8 cellular contexts compared by ENCODE assay signal in genomic region chr4:76305971-76306881, GRCh38. TPM values are rescaled to one million over a fixed set of nuclear protein-coding genes. Genes with fewer than 3 reads are reported as not detected.
DNase-seq lines count a peak whose midpoint lies in the region; ATAC-seq and TF ChIP-seq lines count a peak whose summit lies in the region.

TSS of gene STBD1 (plus strand) at chr4:76306733. CDS start at chr4:76306770, 37 bp downstream.

- H3K14ac ChIP-seq in mesenchymal stem cell (ENCODE audit: low read length in 2 of 2): peak within 1 kb of the TSS in 1 of 2 experiments; percentile 94

- no peak for TF ChIP-seq POLR2A in stomach (IDR thresholded peaks at IDR 0.05)

- DNase-seq in A172 (ENCODE audit: low spot score) (peak; percentile 34), GM10266 (ENCODE audit: extremely low spot score) (peak; percentile 38), NCI-H146 treated with DMSO at 0.1 percent for 48 hours (lab: John Stamatoyannopoulos, UW; ENCODE audit: unreplicated experiment) (peak; percentile 79), epithelial cell of esophagus (ENCODE audit: low read depth) (peak; percentile 62), mesenchymal stem cell (peak; percentile 78), stomach (peak; percentile 77)
- peak; percentile 40 to 48 for DNase-seq in activated CD4-positive, alpha-beta T cell treated with anti-CD3 and anti-CD28 coated beads, Interleukin-2, amount 50 U/mL, for 48 hours

- H3K4me2 ChIP-seq in mesenchymal stem cell (ENCODE audit: low read length, poor library complexity, severe bottlenecking): peak within 1 kb of the TSS; percentile 97

- H2AFZ ChIP-seq in mesenchymal stem cell (ENCODE audit: low read depth, low read length): peak within 1 kb of the TSS; percentile 94

- peak within 1 kb of the TSS; percentile 29 for H2BK120ac ChIP-seq in mesenchymal stem cell (ENCODE audit: low read depth, low read length)

- H3K4me1 ChIP-seq in mesenchymal stem cell (ENCODE audit: control insufficient read depth, insufficient read depth, low read depth, low read length) (peaks cover 8% of the 10 kb centered on the region), stomach (peaks cover 24 to 67% (median 34%) of the 10 kb centered on the region in 4 donors)

- H3K79me1 ChIP-seq in mesenchymal stem cell (replicated peaks; ENCODE audit: low read length, poor library complexity, severe bottlenecking): peaks cover 17% of the 10 kb centered on the region

- no peak within 1 kb of the TSS for H3K23ac ChIP-seq in mesenchymal stem cell (ENCODE audit: low read length in 2 of 2)

- H3K27ac ChIP-seq in mesenchymal stem cell (ENCODE audit: low read length, poor library complexity, severe bottlenecking) (peak within 1 kb of the TSS; percentile 25), stomach (peak within 1 kb of the TSS; percentile 85 to 92 (median 89))

- peak within 1 kb of the TSS; percentile 46 to 90 for H3K18ac ChIP-seq in mesenchymal stem cell (ENCODE audit: low read depth in 1 of 2, low read length in 2 of 2)

- peak within 1 kb of the TSS; percentile 4 for H2BK5ac ChIP-seq in mesenchymal stem cell (ENCODE audit: low read depth, low read length, poor library complexity, severe bottlenecking)

- no peak within 1 kb of the TSS for H2BK15ac ChIP-seq in mesenchymal stem cell (ENCODE audit: low read depth, poor library complexity, severe bottlenecking)

- intact Hi-C loops in stomach (cut with DNase I; ENCODE audit: low total_unique reads): loop anchor here (10.0 kb wide), 1 partner anchor 131 kb away; no protein-coding TSS in a partner anchor

- TF ChIP-seq EP300 in stomach (IDR thresholded peaks at IDR 0.05): no peak

- H4K91ac ChIP-seq in mesenchymal stem cell (ENCODE audit: low read length): peak within 1 kb of the TSS; percentile 92

- H2AK5ac ChIP-seq in mesenchymal stem cell (ENCODE audit: low read length, severe bottlenecking): no peak within 1 kb of the TSS

- 2% methylated on average over 68 of the region's 85 CpGs for WGBS in mesenchymal stem cell
- 0 to 2% (median 1%) methylated on average over 45 to 85 of the region's 85 CpGs for WGBS in stomach, 5 donors

- peak within 1 kb of the TSS; percentile 89 for H3K9ac ChIP-seq in mesenchymal stem cell (ENCODE audit: low read length)

- H4K8ac ChIP-seq in mesenchymal stem cell (ENCODE audit: low read length): peak within 1 kb of the TSS; percentile 92

- H3K27me3 ChIP-seq in mesenchymal stem cell (ENCODE audit: control insufficient read depth in 1 of 2, insufficient read depth in 1 of 2, low read length in 2 of 2) (no peaks in the 10 kb centered on the region), stomach (no peaks in the 10 kb centered on the region)

- ATAC-seq in GM21515 (IDR thresholded peaks at IDR 0.05; ENCODE audit: unreplicated experiment): no peak

- peak within 1 kb of the TSS; percentile 62 to 88 for H3K4ac ChIP-seq in mesenchymal stem cell (ENCODE audit: low read depth in 1 of 2, low read length in 2 of 2)

- H3K9me3 ChIP-seq in mesenchymal stem cell (ENCODE audit: control insufficient read depth, low read length) (no peaks in the 10 kb centered on the region), stomach (no peaks in the 10 kb centered on the region)

- H3K4me3 ChIP-seq in epithelial cell of esophagus (ENCODE audit: low read length) (peak within 1 kb of the TSS; percentile 78), mesenchymal stem cell (ENCODE audit: insufficient read depth in 1 of 2, low read depth in 1 of 2, low read length in 2 of 2) (peak within 1 kb of the TSS; percentile 66 to 93), stomach (peak within 1 kb of the TSS; percentile 73 to 89 (median 82))

- no peak for TF ChIP-seq CTCF in GM10266 (IDR thresholded peaks at IDR 0.05; ENCODE audit: control insufficient read depth, insufficient read depth, low read depth, missing control alignments)
- TF ChIP-seq CTCF in epithelial cell of esophagus (IDR thresholded peaks at IDR 0.05; ENCODE audit: insufficient read depth, low read depth, low read length, missing control alignments): no peak
- TF ChIP-seq CTCF in stomach (IDR thresholded peaks at IDR 0.05): no peak

- H2BK12ac ChIP-seq in mesenchymal stem cell (ENCODE audit: low read length in 2 of 2): peak within 1 kb of the TSS; percentile 25 to 79

- H3K36me3 ChIP-seq in mesenchymal stem cell (ENCODE audit: control insufficient read depth in 1 of 2, insufficient read depth in 2 of 2, low read depth in 1 of 2, low read length in 2 of 2) (peaks cover 5 to 19% of the 10 kb centered on the region in 2 experiments), stomach (peaks cover 0 to 18% (median 16%) of the 10 kb centered on the region in 4 donors)

RNA-seq across cellular contexts. Expression of gene STBD1, which starts in this region (rescaled TPM):
- total RNA-seq in A172 (2014; rRNA removed; shearing (Covaris generic)): 2.8 and 4.6 TPM in 2 replicates
- polyA plus RNA-seq in mesenchymal stem cell (2013, experiment 1 of 2): 3.6 TPM
- 3.3 TPM for polyA plus RNA-seq in mesenchymal stem cell (2013, experiment 2 of 2)
- total RNA-seq in stomach: 10 to 100 TPM in 1 of 5 donors, 1 to 10 TPM in 2, under 1 TPM in 1, not detected in 1; 0.89 to 29.3 (median 7.3) TPM
- 1 to 10 TPM; 2.5 to 4.1 (median 3.4) TPM for polyA plus RNA-seq in stomach
